Comparison of ENCODE assay signal across 26 cellular contexts in genomic region chr11:27622541-27623300, GRCh38.
"Had no signal": no experiment of that assay in that cellular context is flagged by ENCODE, and none has a peak within 500 bp of the region (broad histone marks: within the 10 kb centered on the region; RNA-seq: fewer than 3 reads in every experiment).

No MANE protein-coding gene starts in this region.

- H3K27me3 Mint-ChIP-seq: dendritic cell treated with granulocyte-macrophage colony-stimulating factor and Interleukin-4, amounts not matched to agents 40 ng/mL and 50 ng/mL, for 4 days; naive thymus-derived CD4-positive, alpha-beta T cell had no signal

- H3K27me3 ChIP-seq: colonic mucosa, esophagus muscularis mucosa, foreskin keratinocyte, gastroesophageal sphincter, heart right ventricle, right atrium auricular region, sigmoid colon, stomach, thyroid gland had no signal

- H3K4me1 ChIP-seq: colonic mucosa, foreskin keratinocyte, gastroesophageal sphincter, prostate gland, sigmoid colon, stomach, thyroid gland had no signal

- H3K4me1 Mint-ChIP-seq: stimulated activated effector memory CD8-positive, alpha-beta T cell treated with anti-CD3 and anti-CD28 coated beads, Interleukin-12 subunit alpha, Interleukin-12 subunit beta, amount 100 ng/mL, for 72 hours had no signal

- H3K36me3 ChIP-seq: colonic mucosa, esophagus muscularis mucosa, gastroesophageal sphincter, heart right ventricle, prostate gland, right atrium auricular region, sigmoid colon, stomach, thyroid gland had no signal

- H3K4me3 ChIP-seq: colonic mucosa, esophagus muscularis mucosa, gastroesophageal sphincter, heart right ventricle, prostate gland, right atrium auricular region, sigmoid colon, stomach, thyroid gland had no signal

- H3K9me3 ChIP-seq: colonic mucosa, esophagus muscularis mucosa, gastroesophageal sphincter, heart right ventricle, prostate gland, right atrium auricular region, sigmoid colon, stomach, thyroid gland had no signal

- H3K4me3 Mint-ChIP-seq: dendritic cell treated with granulocyte-macrophage colony-stimulating factor and Interleukin-4, amounts not matched to agents 40 ng/mL and 50 ng/mL, for 4 days; endodermal cell; naive thymus-derived CD4-positive, alpha-beta T cell; nephron progenitor cell; stimulated activated effector memory CD8-positive, alpha-beta T cell treated with anti-CD3 and anti-CD28 coated beads, Interleukin-12 subunit alpha, Interleukin-12 subunit beta, amount 100 ng/mL, for 72 hours; type B pancreatic cell had no signal

- DNase-seq: colonic mucosa; effector CD8-positive, alpha-beta T cell; endodermal cell; glutamatergic neuron; heart right ventricle; hippocampal formation; left colon; mesenchymal stem cell; midbrain; naive thymus-derived CD4-positive, alpha-beta T cell; nephron progenitor cell; nucleus accumbens; sigmoid colon; stimulated activated CD4-positive, alpha-beta T cell treated with anti-CD3 and anti-CD28 coated beads, Interleukin-2, amount 100 ng/mL, for 24 hours; stimulated activated CD4-positive, alpha-beta T cell treated with anti-CD3 and anti-CD28 coated beads, Interleukin-4, amount 100 ng/mL, for 24 hours; stimulated activated naive CD4-positive, alpha-beta T cell treated with Interleukin-2 at 50 U/mL for 16 hours; stomach; thyroid gland had no signal

- ATAC-seq: gastroesophageal sphincter; left colon; naive thymus-derived CD4-positive, alpha-beta T cell; stimulated activated effector memory CD8-positive, alpha-beta T cell treated with anti-CD3 and anti-CD28 coated beads, Interleukin-12 subunit alpha, Interleukin-12 subunit beta, amount 100 ng/mL, for 72 hours had no signal

- H3K27ac ChIP-seq: colonic mucosa, esophagus muscularis mucosa, foreskin keratinocyte, gastroesophageal sphincter, heart right ventricle, prostate gland, right atrium auricular region, sigmoid colon, stomach, thyroid gland had no signal

- H3K36me3 Mint-ChIP-seq: stimulated activated effector memory CD8-positive, alpha-beta T cell treated with anti-CD3 and anti-CD28 coated beads, Interleukin-12 subunit alpha, Interleukin-12 subunit beta, amount 100 ng/mL, for 72 hours; type B pancreatic cell had no signal

- H3K27ac Mint-ChIP-seq: dendritic cell treated with granulocyte-macrophage colony-stimulating factor and Interleukin-4, amounts not matched to agents 40 ng/mL and 50 ng/mL, for 4 days; endodermal cell; naive thymus-derived CD4-positive, alpha-beta T cell; nephron progenitor cell; stimulated activated effector memory CD8-positive, alpha-beta T cell treated with anti-CD3 and anti-CD28 coated beads, Interleukin-12 subunit alpha, Interleukin-12 subunit beta, amount 100 ng/mL, for 72 hours; type B pancreatic cell had no signal

- H3K9me3 Mint-ChIP-seq: dendritic cell treated with granulocyte-macrophage colony-stimulating factor and Interleukin-4, amounts not matched to agents 40 ng/mL and 50 ng/mL, for 4 days; endodermal cell; naive thymus-derived CD4-positive, alpha-beta T cell; nephron progenitor cell; type B pancreatic cell had no signal
